8 cellular contexts compared by ENCODE assay signal in the genomic region with DNA sequence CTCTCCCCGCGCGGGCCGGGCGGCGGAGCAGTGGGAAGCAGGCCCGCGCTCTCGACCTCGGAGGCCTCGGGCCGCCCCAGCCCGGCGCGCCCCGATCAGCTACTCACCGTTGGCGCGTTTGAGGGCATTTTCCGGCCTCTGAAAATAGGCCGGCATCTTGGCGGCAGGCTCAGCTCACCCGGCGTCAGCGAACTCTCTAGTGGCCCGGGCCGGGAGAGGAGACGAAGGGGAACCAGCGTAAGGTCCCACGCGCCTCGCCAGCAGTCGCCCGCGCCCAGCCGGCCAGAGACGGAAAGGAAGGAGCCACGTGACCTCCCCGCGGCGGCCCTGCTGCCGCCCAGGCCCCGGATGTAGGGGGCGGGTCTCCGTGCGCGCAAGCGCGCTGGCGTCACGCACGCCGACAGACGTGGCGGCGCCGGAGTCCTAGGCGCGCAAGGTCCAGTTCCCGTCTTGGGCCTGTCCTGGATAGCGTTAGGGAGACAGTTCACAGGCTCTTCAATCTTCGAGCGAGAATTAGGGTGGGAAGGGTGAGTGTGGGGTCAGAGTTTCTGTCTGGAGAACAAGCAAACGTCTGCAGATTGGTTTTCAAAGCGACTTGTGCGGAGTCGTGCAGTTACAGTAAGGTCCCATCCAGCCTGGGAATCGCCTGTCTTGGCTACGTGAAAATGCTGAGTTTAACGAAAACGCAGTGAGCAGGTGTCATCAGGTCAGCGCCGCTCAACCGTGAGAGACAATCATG. TPM values are rescaled to one million over a fixed set of nuclear protein-coding genes. Genes with fewer than 3 reads are reported as not detected.
A peak's percentile ranks its signal among the peaks of the same experiment; 100 is the strongest.
DNase-seq lines count a peak whose midpoint lies in the region; FAIRE-seq lines count a peak whose summit lies in the region.

A gene with protein sequence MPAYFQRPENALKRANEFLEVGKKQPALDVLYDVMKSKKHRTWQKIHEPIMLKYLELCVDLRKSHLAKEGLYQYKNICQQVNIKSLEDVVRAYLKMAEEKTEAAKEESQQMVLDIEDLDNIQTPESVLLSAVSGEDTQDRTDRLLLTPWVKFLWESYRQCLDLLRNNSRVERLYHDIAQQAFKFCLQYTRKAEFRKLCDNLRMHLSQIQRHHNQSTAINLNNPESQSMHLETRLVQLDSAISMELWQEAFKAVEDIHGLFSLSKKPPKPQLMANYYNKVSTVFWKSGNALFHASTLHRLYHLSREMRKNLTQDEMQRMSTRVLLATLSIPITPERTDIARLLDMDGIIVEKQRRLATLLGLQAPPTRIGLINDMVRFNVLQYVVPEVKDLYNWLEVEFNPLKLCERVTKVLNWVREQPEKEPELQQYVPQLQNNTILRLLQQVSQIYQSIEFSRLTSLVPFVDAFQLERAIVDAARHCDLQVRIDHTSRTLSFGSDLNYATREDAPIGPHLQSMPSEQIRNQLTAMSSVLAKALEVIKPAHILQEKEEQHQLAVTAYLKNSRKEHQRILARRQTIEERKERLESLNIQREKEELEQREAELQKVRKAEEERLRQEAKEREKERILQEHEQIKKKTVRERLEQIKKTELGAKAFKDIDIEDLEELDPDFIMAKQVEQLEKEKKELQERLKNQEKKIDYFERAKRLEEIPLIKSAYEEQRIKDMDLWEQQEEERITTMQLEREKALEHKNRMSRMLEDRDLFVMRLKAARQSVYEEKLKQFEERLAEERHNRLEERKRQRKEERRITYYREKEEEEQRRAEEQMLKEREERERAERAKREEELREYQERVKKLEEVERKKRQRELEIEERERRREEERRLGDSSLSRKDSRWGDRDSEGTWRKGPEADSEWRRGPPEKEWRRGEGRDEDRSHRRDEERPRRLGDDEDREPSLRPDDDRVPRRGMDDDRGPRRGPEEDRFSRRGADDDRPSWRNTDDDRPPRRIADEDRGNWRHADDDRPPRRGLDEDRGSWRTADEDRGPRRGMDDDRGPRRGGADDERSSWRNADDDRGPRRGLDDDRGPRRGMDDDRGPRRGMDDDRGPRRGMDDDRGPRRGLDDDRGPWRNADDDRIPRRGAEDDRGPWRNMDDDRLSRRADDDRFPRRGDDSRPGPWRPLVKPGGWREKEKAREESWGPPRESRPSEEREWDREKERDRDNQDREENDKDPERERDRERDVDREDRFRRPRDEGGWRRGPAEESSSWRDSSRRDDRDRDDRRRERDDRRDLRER (N-terminal part only) (minus strand): TSS at position 297 of the 739 bp plus-strand sequence. CDS start 141 bp downstream, at position 156.

- in situ Hi-C loops in G401 (cut with HindIII; ENCODE audit: low sequenced_read_pairs): no loop called here

- no peak within 1 kb of the TSS for H3K4ac ChIP-seq in neuronal stem cell (ENCODE audit: low read length)

- peaks cover 21% of the 10 kb centered on the region for H3K4me1 ChIP-seq in SJSA1 (replicated peaks)
- peaks cover 6 to 9% of the 10 kb centered on the region in 2 donors for H3K4me1 ChIP-seq in neuronal stem cell (ENCODE audit: control insufficient read depth in 2 of 2, insufficient read depth in 1 of 2, low read depth in 1 of 2, low read length in 2 of 2)
- H3K4me1 ChIP-seq in subcutaneous abdominal adipose tissue (ENCODE audit: control insufficient read depth in 5 of 5, insufficient read depth in 5 of 5, low read length in 5 of 5): peaks cover 7 to 43% (median 31%) of the 10 kb centered on the region in 5 donors

- DNase-seq in G401 (ENCODE audit: low spot score) (peak; percentile 88), H4 (ENCODE audit: low spot score) (peak; percentile 81), LoVo (ENCODE audit: low spot score) (peak; percentile 93), SJSA1 (ENCODE audit: low read depth in 1 of 2, low spot score in 2 of 2) (peak; percentile 90 to 95), frontal cortex (ENCODE audit: low spot score in 2 of 2) (peak; percentile 94 to 95), neuronal stem cell (ENCODE audit: low spot score) (peak; percentile 89)
- peak; percentile 92 for DNase-seq in activated naive CD4-positive, alpha-beta T cell treated with Interleukin-2 at 50 U/mL for 16 hours

- H2BK15ac ChIP-seq in neuronal stem cell (ENCODE audit: low read length): peak within 1 kb of the TSS; percentile 81

- H4K91ac ChIP-seq in neuronal stem cell (ENCODE audit: low read depth, low read length, poor library complexity): peak within 1 kb of the TSS; percentile 65

- peaks cover 29% of the 10 kb centered on the region for H3K36me3 ChIP-seq in SJSA1
- H3K36me3 ChIP-seq in neuronal stem cell (replicated peaks in 1 of 2; ENCODE audit: control insufficient read depth in 2 of 2, insufficient read depth in 2 of 2, low read length in 2 of 2): peaks cover 2 to 33% of the 10 kb centered on the region in 2 donors
- H3K36me3 ChIP-seq in subcutaneous abdominal adipose tissue (ENCODE audit: control insufficient read depth in 5 of 5, insufficient read depth in 5 of 5, low read length in 5 of 5): no peaks in the 10 kb centered on the region

- H3K9me3 ChIP-seq in SJSA1 (replicated peaks): no peaks in the 10 kb centered on the region
- peaks cover 0 to 3% of the 10 kb centered on the region in 2 donors for H3K9me3 ChIP-seq in neuronal stem cell (replicated peaks in 1 of 2; ENCODE audit: control insufficient read depth in 2 of 2, insufficient read depth in 1 of 2, low read depth in 1 of 2, low read length in 2 of 2)
- no peaks in the 10 kb centered on the region for H3K9me3 ChIP-seq in subcutaneous abdominal adipose tissue (ENCODE audit: control insufficient read depth in 5 of 5, low read length in 5 of 5)

- H3K18ac ChIP-seq in neuronal stem cell (ENCODE audit: low read length): peak within 1 kb of the TSS; percentile 99

- H4K8ac ChIP-seq in neuronal stem cell (ENCODE audit: low read depth, low read length): peak within 1 kb of the TSS; percentile 30

- peak within 1 kb of the TSS; percentile 99 for H3K14ac ChIP-seq in neuronal stem cell (ENCODE audit: low read length)

- H3K4me3 ChIP-seq in SJSA1 (peak within 1 kb of the TSS; percentile 86), neuronal stem cell (ENCODE audit: low read length in 2 of 2) (peak within 1 kb of the TSS; percentile 55 to 95), subcutaneous abdominal adipose tissue (ENCODE audit: low read depth in 1 of 5, low read length in 5 of 5) (peak within 1 kb of the TSS; percentile 78 to 98 (median 95))

- H2BK12ac ChIP-seq in neuronal stem cell (ENCODE audit: low read length): peak within 1 kb of the TSS; percentile 58

- peak within 1 kb of the TSS; percentile 87 for H2AFZ ChIP-seq in neuronal stem cell (ENCODE audit: low read length)

- peaks cover 9% of the 10 kb centered on the region for H3K79me1 ChIP-seq in neuronal stem cell (ENCODE audit: low read depth, low read length)

- no peaks in the 10 kb centered on the region for H3K27me3 ChIP-seq in SJSA1 (replicated peaks)
- no peaks in the 10 kb centered on the region for H3K27me3 ChIP-seq in neuronal stem cell (ENCODE audit: control insufficient read depth in 3 of 3, insufficient read depth in 3 of 3, low read depth in 1 of 3, low read length in 3 of 3)
- H3K27me3 ChIP-seq in subcutaneous abdominal adipose tissue (ENCODE audit: control insufficient read depth in 5 of 5, insufficient read depth in 4 of 5, low read length in 5 of 5): no peaks in the 10 kb centered on the region

- peak within 1 kb of the TSS; percentile 75 for H2BK5ac ChIP-seq in neuronal stem cell (ENCODE audit: low read length)

- H3K9ac ChIP-seq in neuronal stem cell (ENCODE audit: low read depth, low read length, poor library complexity) (peak within 1 kb of the TSS; percentile 98), subcutaneous abdominal adipose tissue (ENCODE audit: low read length in 5 of 5) (peak within 1 kb of the TSS; percentile 97 to 100 (median 100))

- H2BK120ac ChIP-seq in neuronal stem cell (ENCODE audit: low read depth, low read length): peak within 1 kb of the TSS; percentile 74

- H3K4me2 ChIP-seq in neuronal stem cell (ENCODE audit: insufficient read depth, low read length, poor library complexity, severe bottlenecking): peak within 1 kb of the TSS; percentile 78

- WGBS in neuronal stem cell (ENCODE audit: extremely low coverage in 2 of 2, insufficient read length in 2 of 2, insufficient replicate concordance in 1 of 2), 2 donors: no CpG with 5 or more reads among the region's 74 CpGs

- peak within 1 kb of the TSS; percentile 88 for H3K27ac ChIP-seq in SJSA1
- H3K27ac ChIP-seq in neuronal stem cell (replicated peaks; ENCODE audit: low read length): peak within 1 kb of the TSS; percentile 66
- H3K27ac ChIP-seq in subcutaneous abdominal adipose tissue (ENCODE audit: low read depth, low read length): peak within 1 kb of the TSS; percentile 99

- peak within 1 kb of the TSS; percentile 98 for H3K23ac ChIP-seq in neuronal stem cell (ENCODE audit: low read depth, low read length, poor library complexity)

- H2AK5ac ChIP-seq in neuronal stem cell (ENCODE audit: low read depth, low read length): peak within 1 kb of the TSS; percentile 99

- no peak for FAIRE-seq in frontal cortex (lab: Jason Lieb, UNC)

RNA-seq across cellular contexts. Expression of the gene that starts here (rescaled TPM):
- total RNA-seq in G401 (2014; rRNA removed; shearing (Covaris generic)): 35.0 and 60.2 TPM in 2 replicates
- 41.0 and 57.4 TPM in 2 replicates for total RNA-seq in H4 (2014; rRNA removed; shearing (Covaris generic))
- total RNA-seq in SJSA1 (2014; rRNA removed; shearing (Covaris generic)): 86.0 and 89.5 TPM in 2 replicates
- total RNA-seq in frontal cortex: 66.4 TPM
- 107 TPM for polyA plus RNA-seq in neuronal stem cell (2013, experiment 1 of 2)
- 106 TPM for polyA plus RNA-seq in neuronal stem cell (2013, experiment 2 of 2)

Comparison
In these comparisons a context has a peak if more than half of its experiments do, and no peak if none do; other contexts are left out.
1. Peak in every context shown above with its lines: DNase-seq, H3K4me3 ChIP-seq and H3K27ac ChIP-seq.